In the genomic region with DNA sequence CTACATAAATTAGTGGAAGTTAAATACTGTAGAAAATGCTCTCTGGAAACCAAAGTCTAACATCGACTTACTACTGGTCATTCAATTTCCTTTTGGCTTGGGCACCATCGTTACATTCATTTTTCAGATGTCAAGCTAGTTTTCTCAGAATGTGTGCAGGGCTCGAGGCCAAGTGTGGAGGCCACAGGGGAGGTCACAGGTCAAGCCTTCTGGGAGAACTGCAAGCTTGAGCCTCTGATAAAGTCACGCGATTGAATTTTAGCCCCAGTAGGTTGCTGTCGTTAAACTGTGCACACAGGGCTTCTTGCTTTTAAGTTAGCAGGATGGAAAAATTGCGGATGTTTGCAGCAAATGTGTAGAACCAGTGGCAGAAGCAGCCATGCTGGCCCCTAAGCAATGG, we compare ENCODE assay signal across 16 cellular contexts.
"Had no signal": no experiment of that assay in that cellular context is flagged by ENCODE, and none has a peak within 500 bp of the region (broad histone marks: within the 10 kb centered on the region; RNA-seq: fewer than 3 reads in every experiment).

No MANE protein-coding gene starts in this region.

- H3K27me3 ChIP-seq: sigmoid colon, spleen, upper lobe of right lung had no signal

- ATAC-seq: activated CD4-positive, CD25-positive, alpha-beta regulatory T cell treated with anti-CD3 and anti-CD28 coated beads, Interleukin-2, amount 50 U/mL, for 24 hours; activated CD8-positive, alpha-beta T cell treated with anti-CD3 and anti-CD28 coated beads, Interleukin-2, amount 10 ng/mL, durations not matched to agents 7 days and 5 days; left ventricle myocardium superior; naive thymus-derived CD8-positive, alpha-beta T cell; stimulated activated memory B cell treated with anti-CD40 and anti-IgM and Interleukin-4, amounts not matched to agents 10 μg/mL and 1 μg/mL and 100 μg/mL, for 72 hours; upper lobe of right lung had no signal

- H3K36me3 ChIP-seq: sigmoid colon, spleen, upper lobe of right lung had no signal

- H3K9me3 Mint-ChIP-seq: activated naive CD4-positive, alpha-beta T cell treated with anti-CD3 and anti-CD28 coated beads, Interleukin-2, amount 10 ng/mL, durations not matched to agents 7 days and 5 days; T-helper 2 cell treated with Interferon-gamma antibody and Interleukin-4, amounts not matched to agents 5 μg/mL and 100 μg/mL, for 36 hours had no signal

- H3K36me3 Mint-ChIP-seq: activated naive CD4-positive, alpha-beta T cell treated with anti-CD3 and anti-CD28 coated beads, Interleukin-2, amount 10 ng/mL, durations not matched to agents 7 days and 5 days; memory B cell; stimulated activated memory B cell treated with anti-CD40 and anti-IgM and Interleukin-4, amounts not matched to agents 10 μg/mL and 1 μg/mL and 100 μg/mL, for 72 hours had no signal

- H3K9me3 ChIP-seq: sigmoid colon, upper lobe of right lung had no signal

- DNase-seq: activated CD4-positive, alpha-beta T cell treated with anti-CD3 and anti-CD28 coated beads, Interleukin-2, amount 10 ng/mL, durations not matched to agents 7 days and 5 days; activated CD8-positive, alpha-beta T cell treated with anti-CD3 and anti-CD28 coated beads, Interleukin-2, amount 10 ng/mL, durations not matched to agents 7 days and 5 days; activated naive CD4-positive, alpha-beta T cell treated with anti-CD3 and anti-CD28 coated beads, Interleukin-2, amount 10 ng/mL, durations not matched to agents 7 days and 5 days; activated T-cell treated with anti-CD3 and anti-CD28 coated beads, Interleukin-2, amount 50 U/mL, for 24 hours; endodermal cell; left ventricle myocardium superior; naive thymus-derived CD8-positive, alpha-beta T cell; sigmoid colon; spleen; stimulated activated CD4-positive, alpha-beta T cell treated with anti-CD3 and anti-CD28 coated beads, Interleukin-4, amount 100 ng/mL, for 4 hours had no signal

- H3K27ac ChIP-seq: epithelial cell of prostate, sigmoid colon, spleen, upper lobe of right lung had no signal

- H3K4me1 ChIP-seq: sigmoid colon, upper lobe of right lung had no signal

- H3K27ac Mint-ChIP-seq: activated CD4-positive, alpha-beta T cell treated with anti-CD3 and anti-CD28 coated beads, Interleukin-2, amount 10 ng/mL, durations not matched to agents 7 days and 5 days; activated CD8-positive, alpha-beta T cell treated with anti-CD3 and anti-CD28 coated beads, Interleukin-2, amount 10 ng/mL, durations not matched to agents 7 days and 5 days; activated naive CD4-positive, alpha-beta T cell treated with anti-CD3 and anti-CD28 coated beads, Interleukin-2, amount 10 ng/mL, durations not matched to agents 7 days and 5 days; activated T-cell treated with anti-CD3 and anti-CD28 coated beads, Interleukin-2, amount 50 U/mL, for 24 hours; endodermal cell; memory B cell; stimulated activated memory B cell treated with anti-CD40 and anti-IgM and Interleukin-4, amounts not matched to agents 10 μg/mL and 1 μg/mL and 100 μg/mL, for 72 hours; T-helper 2 cell treated with Interferon-gamma antibody and Interleukin-4, amounts not matched to agents 5 μg/mL and 100 μg/mL, for 36 hours had no signal

- H3K4me3 ChIP-seq: sigmoid colon, spleen, upper lobe of right lung had no signal
